ENCODE assay signal across 8 cellular contexts in the genomic region with DNA sequence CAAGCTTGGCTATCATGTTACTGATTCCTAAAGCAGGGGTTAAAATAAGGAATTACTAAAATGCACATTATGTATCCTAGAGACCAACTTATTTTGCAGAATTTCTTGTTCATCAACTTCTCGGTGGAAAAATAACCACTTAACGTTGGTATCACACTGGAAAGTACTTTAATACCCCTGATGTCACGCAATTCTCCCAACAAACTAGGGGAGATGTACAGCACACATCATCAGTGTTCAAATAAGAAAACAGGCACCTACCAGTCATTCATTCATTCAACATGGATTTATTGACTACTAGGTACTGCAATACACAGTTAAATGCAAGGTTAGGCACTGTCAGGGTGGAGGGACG. TPM values are rescaled to one million over a fixed set of nuclear protein-coding genes. Genes with fewer than 3 reads are reported as not detected.
DNase-seq lines count a peak whose midpoint lies in the region; ATAC-seq and TF ChIP-seq lines count a peak whose summit lies in the region.
"Had no signal": no experiment of that assay in that cellular context is flagged by ENCODE, and none has a peak within 500 bp of the region (broad histone marks: within the 10 kb centered on the region; RNA-seq: fewer than 3 reads in every experiment).

No MANE protein-coding gene starts in this region.

- H3K27me3 ChIP-seq in iPS-18a (ENCODE audit: control insufficient read depth, insufficient read depth, low read length) = no peaks in the 10 kb centered on the region

- H3K9me3 ChIP-seq in iPS-18a (ENCODE audit: control insufficient read depth, low read depth, low read length) = no peaks in the 10 kb centered on the region

- peak overlapping the region; percentile 24 for H3K27ac ChIP-seq in iPS-18a (ENCODE audit: low read length)

- H3K9me3 Mint-ChIP-seq in HFFc6 = no peaks in the 10 kb centered on the region
- H3K9me3 Mint-ChIP-seq in activated T-helper 17 cell treated with anti-CD3 and anti-CD28 coated beads, Interleukin-2, amount 50 U/mL, for 72 hours = no peaks in the 10 kb centered on the region
- H3K9me3 Mint-ChIP-seq in stimulated activated naive B cell treated with anti-CD40 and anti-IgM and Interleukin-4, amounts not matched to agents 10 μg/mL and 1 μg/mL and 100 μg/mL, for 72 hours = no peaks in the 10 kb centered on the region

- H3K9ac ChIP-seq in iPS-18a (ENCODE audit: low read length) = peak overlapping the region; percentile 78

- H3K36me3 ChIP-seq in iPS-18a (ENCODE audit: control insufficient read depth, low read depth, low read length) = peaks cover 45% of the 10 kb centered on the region

- H3K4me1 Mint-ChIP-seq in HFFc6 (ENCODE audit: low read depth) = peaks cover 19% of the 10 kb centered on the region
- H3K4me1 Mint-ChIP-seq in activated T-helper 17 cell treated with anti-CD3 and anti-CD28 coated beads, Interleukin-2, amount 50 U/mL, for 72 hours = peaks cover 25% of the 10 kb centered on the region
- peaks cover 19 to 37% of the 10 kb centered on the region in 2 donors for H3K4me1 Mint-ChIP-seq in stimulated activated naive B cell treated with anti-CD40 and anti-IgM and Interleukin-4, amounts not matched to agents 10 μg/mL and 1 μg/mL and 100 μg/mL, for 72 hours

- DNase-seq in HFFc6 = no peak
- no peak for DNase-seq in stimulated activated naive B cell treated with anti-CD40 and anti-IgM and Interleukin-4, amounts not matched to agents 10 μg/mL and 1 μg/mL and 100 μg/mL, for 72 hours
- DNase-seq: cortex of kidney had no signal

- TF ChIP-seq CTCF in HFFc6 (IDR thresholded peaks at IDR 0.05) = no peak

- H3K27ac Mint-ChIP-seq in HFFc6 = peak overlapping the region; percentile 90
- peak overlapping the region; percentile 98 for H3K27ac Mint-ChIP-seq in activated T-helper 17 cell treated with anti-CD3 and anti-CD28 coated beads, Interleukin-2, amount 50 U/mL, for 72 hours
- peak overlapping the region; percentile 84 for H3K27ac Mint-ChIP-seq in stimulated activated naive B cell treated with anti-CD40 and anti-IgM and Interleukin-4, amounts not matched to agents 10 μg/mL and 1 μg/mL and 100 μg/mL, for 72 hours

- no peaks in the 10 kb centered on the region; the same call in 1 of the 2 replicates for H3K27me3 Mint-ChIP-seq in HFFc6 (ENCODE audit: insufficient read depth)
- no peaks in the 10 kb centered on the region for H3K27me3 Mint-ChIP-seq in activated T-helper 17 cell treated with anti-CD3 and anti-CD28 coated beads, Interleukin-2, amount 50 U/mL, for 72 hours
- H3K27me3 Mint-ChIP-seq in stimulated activated naive B cell treated with anti-CD40 and anti-IgM and Interleukin-4, amounts not matched to agents 10 μg/mL and 1 μg/mL and 100 μg/mL, for 72 hours = no peaks in the 10 kb centered on the region

- H3K4me1 ChIP-seq in iPS-18a (ENCODE audit: control insufficient read depth, low read depth, low read length) = peaks cover 5% of the 10 kb centered on the region

- peaks cover 24% of the 10 kb centered on the region for H3K36me3 Mint-ChIP-seq in HFFc6 (ENCODE audit: low read depth)
- peaks cover 58% of the 10 kb centered on the region for H3K36me3 Mint-ChIP-seq in activated T-helper 17 cell treated with anti-CD3 and anti-CD28 coated beads, Interleukin-2, amount 50 U/mL, for 72 hours (ENCODE audit: low read depth)
- H3K36me3 Mint-ChIP-seq in stimulated activated naive B cell treated with anti-CD40 and anti-IgM and Interleukin-4, amounts not matched to agents 10 μg/mL and 1 μg/mL and 100 μg/mL, for 72 hours = peaks cover 24 to 29% of the 10 kb centered on the region in 2 donors

- H3K4me3 ChIP-seq in iPS-18a (ENCODE audit: low read length) = peak overlapping the region; percentile 97

- peak overlapping the region; percentile 89 for H3K4me3 Mint-ChIP-seq in HFFc6
- H3K4me3 Mint-ChIP-seq in activated T-helper 17 cell treated with anti-CD3 and anti-CD28 coated beads, Interleukin-2, amount 50 U/mL, for 72 hours = peak overlapping the region; percentile 93
- peak overlapping the region; percentile 84 to 86 for H3K4me3 Mint-ChIP-seq in stimulated activated naive B cell treated with anti-CD40 and anti-IgM and Interleukin-4, amounts not matched to agents 10 μg/mL and 1 μg/mL and 100 μg/mL, for 72 hours

- no peak for ATAC-seq in activated T-helper 17 cell treated with anti-CD3 and anti-CD28 coated beads, Interleukin-2, amount 50 U/mL, for 72 hours (replicated peaks)
- no peak for ATAC-seq in stimulated activated naive B cell treated with anti-CD40 and anti-IgM and Interleukin-4, amounts not matched to agents 10 μg/mL and 1 μg/mL and 100 μg/mL, for 72 hours (replicated peaks)
- ATAC-seq in GM21786 (IDR thresholded peaks at IDR 0.05; ENCODE audit: unreplicated experiment) (no peak), HG03196 (IDR thresholded peaks at IDR 0.05; ENCODE audit: unreplicated experiment) (no peak), HG02798 (IDR thresholded peaks at IDR 0.05; ENCODE audit: poor library complexity, unreplicated experiment) (no peak)

RNA-seq across cellular contexts. Expression of a gene that starts 0.6 kb away (rescaled TPM):
- 10 to 100 TPM; 27.8 to 39.2 (median 34.6) TPM for total RNA-seq in HFFc6 (2021; fragmentation: NEBNext Ultra II Directional; extraction: Animal tissue kit (Norgen Biotek cat#: 25700))
- total RNA-seq in activated T-helper 17 cell treated with anti-CD3 and anti-CD28 coated beads, Interleukin-2, amount 50 U/mL, for 72 hours = 10 to 100 TPM; 50.0 to 59.7 TPM

RNA-seq across cellular contexts. Expression of a gene that starts 30.5 kb away (rescaled TPM):
- under 1 TPM in 2 of 6 experiments, not detected in 4; 0.03 to 0.14 TPM for total RNA-seq in HFFc6 (2021; fragmentation: NEBNext Ultra II Directional; extraction: Animal tissue kit (Norgen Biotek cat#: 25700))
- under 1 TPM; 0.16 to 0.61 TPM for total RNA-seq in activated T-helper 17 cell treated with anti-CD3 and anti-CD28 coated beads, Interleukin-2, amount 50 U/mL, for 72 hours

RNA-seq across cellular contexts. Expression of a gene that starts 50.1 kb away (rescaled TPM):
- total RNA-seq in HFFc6 (2021; fragmentation: NEBNext Ultra II Directional; extraction: Animal tissue kit (Norgen Biotek cat#: 25700)) = 1 to 10 TPM in 4 of 6 experiments, not detected in 2; 1.1 to 2.1 (median 1.7) TPM
- total RNA-seq in activated T-helper 17 cell treated with anti-CD3 and anti-CD28 coated beads, Interleukin-2, amount 50 U/mL, for 72 hours = under 1 TPM in 1 of 2 donors, not detected in 1; 0.50 TPM

RNA-seq across cellular contexts. Expression of a gene that starts 56.6 kb away (rescaled TPM):
- total RNA-seq in HFFc6 (2021; fragmentation: NEBNext Ultra II Directional; extraction: Animal tissue kit (Norgen Biotek cat#: 25700)) = under 1 TPM in 1 of 6 experiments, not detected in 5; 0.14 TPM
- total RNA-seq in activated T-helper 17 cell treated with anti-CD3 and anti-CD28 coated beads, Interleukin-2, amount 50 U/mL, for 72 hours = under 1 TPM; 0.32 to 0.95 TPM
